ENCODE assay signal across 18 cellular contexts in genomic region chr1:16718908-16719533, GRCh38. TPM values are rescaled to one million over a fixed set of nuclear protein-coding genes. Genes with fewer than 3 reads are reported as not detected.
DNase-seq lines count a peak whose midpoint lies in the region; ATAC-seq, FAIRE-seq and TF ChIP-seq lines count a peak whose summit lies in the region.
"Had no signal": no experiment of that assay in that cellular context is flagged by ENCODE, and none has a peak within 500 bp of the region (broad histone marks: within the 10 kb centered on the region; RNA-seq: fewer than 3 reads in every experiment).

No MANE protein-coding gene starts in this region.

- H2AFZ ChIP-seq in endothelial cell of umbilical vein (ENCODE audit: low read depth, low read length), result no peak overlapping the region

- dilution Hi-C loops in endothelial cell of umbilical vein (cut with MboI; ENCODE audit: extremely low pct_ligation_motif_present, low sequenced_read_pairs), result no loop called here

- H3K9me1 ChIP-seq in endothelial cell of umbilical vein (replicated peaks; ENCODE audit: control insufficient read depth, extremely low read depth, insufficient read depth, low read length), result no peaks in the 10 kb centered on the region

- H4K20me1 ChIP-seq in endothelial cell of umbilical vein (replicated peaks; ENCODE audit: control insufficient read depth, extremely low read depth, insufficient read depth, low read length), result no peaks in the 10 kb centered on the region

- H3K9me3 ChIP-seq in HEK293 (ENCODE audit: control insufficient read depth, insufficient read depth, low read depth, low read length), result no peaks in the 10 kb centered on the region
- no peaks in the 10 kb centered on the region for H3K9me3 ChIP-seq in endothelial cell of umbilical vein (replicated peaks; ENCODE audit: control insufficient read depth, insufficient read depth, low read length)
- H3K9me3 ChIP-seq: Peyer's patch had no signal

- no peak overlapping the region for H3K27ac ChIP-seq in HEK293 (ENCODE audit: extremely low read depth, low read depth, low read length)
- H3K27ac ChIP-seq in endothelial cell of umbilical vein (ENCODE audit: insufficient read depth, low read depth, low read length), result no peak overlapping the region
- H3K27ac ChIP-seq: C4-2B, Peyer's patch had no signal

- peaks cover 3 to 9% of the 10 kb centered on the region in 2 experiments for H3K27me3 ChIP-seq in endothelial cell of umbilical vein (ENCODE audit: control insufficient read depth in 2 of 2, insufficient read depth in 2 of 2, low read length in 2 of 2)
- H3K27me3 ChIP-seq: Peyer's patch had no signal

- H3K4me3 ChIP-seq in HEK293 (ENCODE audit: low read depth, low read length), result no peak overlapping the region
- no peak overlapping the region for H3K4me3 ChIP-seq in endothelial cell of umbilical vein (replicated peaks in 1 of 3; ENCODE audit: insufficient read depth in 1 of 3, low read depth in 1 of 3, low read length in 3 of 3)
- H3K4me3 ChIP-seq: Peyer's patch had no signal

- POLR2A ChIA-PET in GM10248 (lab: Yijun Ruan, JAX), result no interaction called here
- POLR2A ChIA-PET in HEK293 (lab: Yijun Ruan, JAX), result no interaction called here
- POLR2A ChIA-PET in endothelial cell of umbilical vein (lab: Charles Lee), result no interaction called here

- no peaks in the 10 kb centered on the region for H3K79me2 ChIP-seq in endothelial cell of umbilical vein (ENCODE audit: control insufficient read depth, insufficient read depth, low read length)

- H3K36me3 ChIP-seq in HEK293 (ENCODE audit: control insufficient read depth in 2 of 2, insufficient read depth in 1 of 2, low read length in 2 of 2), result no peaks in the 10 kb centered on the region
- no peaks in the 10 kb centered on the region for H3K36me3 ChIP-seq in endothelial cell of umbilical vein (ENCODE audit: control insufficient read depth in 2 of 2, extremely low read depth in 1 of 2, insufficient read depth in 2 of 2, low read length in 2 of 2)
- H3K36me3 ChIP-seq: Peyer's patch had no signal

- intact Hi-C loops in endothelial cell of umbilical vein (cut with micrococcal nuclease) (no loop called here), posterior vena cava (cut with DNase I) (no loop called here)

- ATAC-seq in GM18519 (IDR thresholded peaks at IDR 0.05; ENCODE audit: low FRiP score, unreplicated experiment) (no peak), HG03521 (IDR thresholded peaks at IDR 0.05; ENCODE audit: unreplicated experiment) (no peak)
- ATAC-seq: effector memory CD8-positive, alpha-beta T cell had no signal

- H3K4me1 ChIP-seq in HEK293 (ENCODE audit: control insufficient read depth, insufficient read depth, low read length) (no peaks in the 10 kb centered on the region), endothelial cell of umbilical vein (ENCODE audit: control insufficient read depth, extremely low read depth, insufficient read depth, low read length) (no peaks in the 10 kb centered on the region)
- H3K4me1 ChIP-seq: Peyer's patch had no signal

- BruUV-seq in endothelial cell of umbilical vein (replicated peaks; lab: Mats Ljungman, UMichigan), result no TSS peak

- no peak overlapping the region for H3K4me2 ChIP-seq in endothelial cell of umbilical vein (ENCODE audit: insufficient read depth, low read length)

- FAIRE-seq in endothelial cell of umbilical vein (lab: Jason Lieb, UNC), result no peak

- no peak overlapping the region for H3K9ac ChIP-seq in endothelial cell of umbilical vein (replicated peaks; ENCODE audit: extremely low read depth, insufficient read depth, low read length)

- DNase-seq in GM10248 (ENCODE audit: extremely low spot score) (peak; percentile 55), endothelial cell of umbilical vein (ENCODE audit: low read depth, low spot score) (peak; percentile 9), posterior vena cava (ENCODE audit: low spot score) (peak; percentile 86), NCI-H1092 treated with DMSO at 0.1 percent for 48 hours (lab: John Stamatoyannopoulos, UW) (no peak)
- DNase-seq: activated CD4-positive, alpha-beta T cell treated with anti-CD3 and anti-CD28 coated beads, Interleukin-2, amount 50 U/mL, for 1 hour; effector memory CD8-positive, alpha-beta T cell; GDM1; glutamatergic neuron; kidney glomerular epithelial cell; NCI-H1417; retina; stimulated activated CD4-positive, alpha-beta T cell treated with anti-CD3 and anti-CD28 coated beads, Interleukin-4, amount 100 ng/mL, for 24 hours had no signal

- no peak for TF ChIP-seq CTCF in GM10248 (IDR thresholded peaks at IDR 0.05; ENCODE audit: control extremely low read depth, extremely low read depth, low read depth, missing control alignments)
- no peak for TF ChIP-seq CTCF in HEK293 (tag by site-specific recombination; IDR thresholded peaks at IDR 0.05)
- TF ChIP-seq CTCF in endothelial cell of umbilical vein (IDR thresholded peaks at IDR 0.05; ENCODE audit: extremely low read depth in 1 of 2, insufficient read depth in 1 of 2, low read depth in 1 of 2, low read length in 2 of 2), result no peak

- TF ChIP-seq POLR2A in endothelial cell of umbilical vein (IDR thresholded peaks at IDR 0.05; ENCODE audit: low read depth, low read length), result no peak

- CTCF ChIA-PET in GM10248 (lab: Yijun Ruan, JAX), result interaction anchor here (1.0 kb wide), 1 partner anchor 19 kb away, joined by 3 read pairs; no protein-coding TSS in a partner anchor
- CTCF ChIA-PET in HEK293 (lab: Yijun Ruan, JAX), result interaction anchor here (0.6 to 1.4 kb wide), 3 partner anchors 11 to 568 kb away, joined by 3 read pairs; no protein-coding TSS in a partner anchor
- CTCF ChIA-PET in endothelial cell of umbilical vein (lab: Charles Lee), result interaction anchor here (1.5 kb wide), 1 partner anchor 10 kb away, joined by 5 read pairs; no protein-coding TSS in a partner anchor

TF ChIP-seq in HEK293, 187 proteins besides CTCF, POLR2A, EP300 and RAD21:
- no peak for TF ChIP-seq ZBTB48 (tag by site-specific recombination; IDR thresholded peaks at IDR 0.05)
- peak; percentile 16; the same call in 1 of the 2 replicates for TF ChIP-seq GLIS2 (tag by site-specific recombination; IDR thresholded peaks at IDR 0.05)

TF ChIP-seq in endothelial cell of umbilical vein, 7 proteins besides CTCF, POLR2A, EP300 and RAD21:
- TF ChIP-seq FOS (IDR thresholded peaks at IDR 0.05; ENCODE audit: borderline replicate concordance, insufficient read depth, low read length) (no peak), POLR2AphosphoS5 (IDR thresholded peaks at IDR 0.05; ENCODE audit: insufficient read depth, low read depth, low read length) (no peak), JUN (IDR thresholded peaks at IDR 0.05; ENCODE audit: borderline replicate concordance, insufficient read depth, insufficient read length, low read depth) (no peak), MAX (IDR thresholded peaks at IDR 0.05; ENCODE audit: insufficient read depth, insufficient read length) (no peak), MYC (IDR thresholded peaks at IDR 0.05; ENCODE audit: low read depth, low read length) (no peak), EZH2 (IDR thresholded peaks at IDR 0.05; ENCODE audit: borderline replicate concordance, low read depth, low read length, severe bottlenecking) (no peak), GATA2 (IDR thresholded peaks at IDR 0.05; ENCODE audit: insufficient read depth, insufficient read length, low read depth, low read length) (no peak)

RNA-seq across cellular contexts. Expression of gene RNU1-4, which starts 21.3 kb away (rescaled TPM):
- total RNA-seq in endothelial cell of umbilical vein, result 1,319 and 2,019 TPM in 2 replicates
- polyA plus RNA-seq in endothelial cell of umbilical vein, result under 0.01 and 206 TPM in 2 replicates
- polyA plus RNA-seq in endothelial cell of umbilical vein (2011; cell fraction: cytosol; rRNA removed), result under 0.01 TPM in 1 of 2 replicates, not detected in the other
- under 0.01 TPM in 2 replicates for polyA plus RNA-seq in endothelial cell of umbilical vein (2011; cell fraction: nucleus; rRNA removed)
- 123 TPM in 1 of 2 replicates, not detected in the other for polyA plus RNA-seq in endothelial cell of umbilical vein (2012)
- 9,566 and 13,963 TPM in 2 replicates for polyA minus RNA-seq in endothelial cell of umbilical vein
- polyA minus RNA-seq in endothelial cell of umbilical vein (2011; cell fraction: cytosol; rRNA and poly(A)+ RNA removed), result 46,668 TPM
- 60,677 and 87,675 TPM in 2 replicates for polyA minus RNA-seq in endothelial cell of umbilical vein (2011; cell fraction: nucleus; rRNA and poly(A)+ RNA removed)
- total RNA-seq in posterior vena cava, result over 10,000 TPM; 12,584 to 18,986 TPM
- total RNA-seq: myocyte had no signal

RNA-seq across cellular contexts. Expression of gene RNU1-3, which starts 52.3 kb away (rescaled TPM):
- total RNA-seq in endothelial cell of umbilical vein (1,319 and 2,019 TPM in 2 replicates), posterior vena cava (over 10,000 TPM; 12,584 to 18,986 TPM)
- polyA plus RNA-seq in endothelial cell of umbilical vein, result under 0.01 and 206 TPM in 2 replicates
- polyA plus RNA-seq in endothelial cell of umbilical vein (2011; cell fraction: cytosol; rRNA removed), result under 0.01 TPM in 1 of 2 replicates, not detected in the other
- under 0.01 TPM in 2 replicates for polyA plus RNA-seq in endothelial cell of umbilical vein (2011; cell fraction: nucleus; rRNA removed)
- polyA plus RNA-seq in endothelial cell of umbilical vein (2012), result 123 TPM in 1 of 2 replicates, not detected in the other
- 9,566 and 13,963 TPM in 2 replicates for polyA minus RNA-seq in endothelial cell of umbilical vein
- polyA minus RNA-seq in endothelial cell of umbilical vein (2011; cell fraction: cytosol; rRNA and poly(A)+ RNA removed), result 46,668 TPM
- polyA minus RNA-seq in endothelial cell of umbilical vein (2011; cell fraction: nucleus; rRNA and poly(A)+ RNA removed), result 60,677 and 87,675 TPM in 2 replicates
- total RNA-seq: myocyte had no signal
